ENCODE assay signal across 9 cellular contexts in genomic region chr17:31907342-31907975, GRCh38. TPM values are rescaled to one million over a fixed set of nuclear protein-coding genes. Genes with fewer than 3 reads are reported as not detected.
A peak's percentile ranks its signal among the peaks of the same experiment; 100 is the strongest.
DNase-seq lines count a peak whose midpoint lies in the region; ATAC-seq and TF ChIP-seq lines count a peak whose summit lies in the region.
"Had no signal": no experiment of that assay in that cellular context is flagged by ENCODE, and none has a peak within 500 bp of the region (broad histone marks: within the 10 kb centered on the region; RNA-seq: fewer than 3 reads in every experiment).

No MANE protein-coding gene starts in this region.

- peak in 1 of 7 experiments; percentile 34 for DNase-seq in CD8-positive, alpha-beta T cell
- DNase-seq in LNCaP clone FGC (ENCODE audit: low read depth) (peak; percentile 35), MCF 10A (ENCODE audit: unreplicated experiment) (peak; percentile 46), SHP77 treated with DMSO at 0.1 percent for 48 hours (lab: John Stamatoyannopoulos, UW) (no peak)
- DNase-seq in naive thymus-derived CD4-positive, alpha-beta T cell, result peak in 7 of 9 donors; percentile 2 to 48 (median 35)
- DNase-seq: posterior cingulate gyrus had no signal

- peaks cover 9% of the 10 kb centered on the region for H3K27me3 Mint-ChIP-seq in CD8-positive, alpha-beta T cell (ENCODE audit: low read depth)
- peaks cover 11% of the 10 kb centered on the region for H3K27me3 Mint-ChIP-seq in MCF 10A (ENCODE audit: insufficient read depth, unreplicated experiment)
- H3K27me3 Mint-ChIP-seq in naive thymus-derived CD4-positive, alpha-beta T cell, result peaks cover 0 to 14% (median 10%) of the 10 kb centered on the region in 5 donors

- H3K4me1 ChIP-seq in CD8-positive, alpha-beta T cell (ENCODE audit: insufficient read depth, low read length), result no peaks in the 10 kb centered on the region
- no peaks in the 10 kb centered on the region for H3K4me1 ChIP-seq in naive thymus-derived CD4-positive, alpha-beta T cell (ENCODE audit: control insufficient read depth in 2 of 2, insufficient read depth in 2 of 2, low read length in 2 of 2)

- no peaks in the 10 kb centered on the region for H3K27me3 ChIP-seq in CD8-positive, alpha-beta T cell (ENCODE audit: insufficient read depth, low read length)
- no peaks in the 10 kb centered on the region for H3K27me3 ChIP-seq in naive thymus-derived CD4-positive, alpha-beta T cell (ENCODE audit: control insufficient read depth in 2 of 2, insufficient read depth in 2 of 2, low read length in 2 of 2)

- no peak overlapping the region for H3K27ac Mint-ChIP-seq in CD8-positive, alpha-beta T cell
- no peak overlapping the region for H3K27ac Mint-ChIP-seq in MCF 10A (ENCODE audit: low read depth, unreplicated experiment)
- peak overlapping the region in 1 of 9 donors; percentile 5 for H3K27ac Mint-ChIP-seq in naive thymus-derived CD4-positive, alpha-beta T cell

- H3K36me3 ChIP-seq in CD8-positive, alpha-beta T cell (ENCODE audit: insufficient read depth, low read length), result no peaks in the 10 kb centered on the region
- no peaks in the 10 kb centered on the region for H3K36me3 ChIP-seq in naive thymus-derived CD4-positive, alpha-beta T cell (ENCODE audit: control insufficient read depth in 2 of 3, insufficient read depth in 3 of 3, low read length in 3 of 3)

- POLR2A ChIA-PET in CD8-positive, alpha-beta T cell (lab: Charles Lee), result no interaction called here
- POLR2A ChIA-PET in MCF 10A (lab: Yijun Ruan, JAX), result no interaction called here
- POLR2A ChIA-PET in naive thymus-derived CD4-positive, alpha-beta T cell (lab: Charles Lee), result interaction anchor here (0.6 kb wide), 1 partner anchor 591 kb away, joined by 3 read pairs; no protein-coding TSS in a partner anchor

- H3K27ac ChIP-seq in CD8-positive, alpha-beta T cell (ENCODE audit: low read depth, low read length), result no peak overlapping the region
- no peak overlapping the region for H3K27ac ChIP-seq in naive thymus-derived CD4-positive, alpha-beta T cell (ENCODE audit: low read depth, low read length)

- no peak overlapping the region for H3K4me3 Mint-ChIP-seq in CD8-positive, alpha-beta T cell
- no peak overlapping the region for H3K4me3 Mint-ChIP-seq in MCF 10A (ENCODE audit: unreplicated experiment)
- H3K4me3 Mint-ChIP-seq in naive thymus-derived CD4-positive, alpha-beta T cell, result peak overlapping the region in 3 of 10 donors; percentile 5 to 21 (median 9)

- no peak overlapping the region for H3K4me3 ChIP-seq in CD8-positive, alpha-beta T cell (ENCODE audit: low read depth, low read length)
- H3K4me3 ChIP-seq in LNCaP clone FGC (ENCODE audit: low read depth, low read length), result no peak overlapping the region
- H3K4me3 ChIP-seq in naive thymus-derived CD4-positive, alpha-beta T cell (ENCODE audit: low read length), result no peak overlapping the region

- no peak for TF ChIP-seq CTCF in CD8-positive, alpha-beta T cell (IDR thresholded peaks at IDR 0.05)
- TF ChIP-seq CTCF in LNCaP clone FGC (IDR thresholded peaks at IDR 0.05; ENCODE audit: control insufficient read depth, extremely low read depth, insufficient read depth) (no peak), MCF 10A (IDR thresholded peaks at IDR 0.05; ENCODE audit: unreplicated experiment) (no peak)

- H3K4me1 Mint-ChIP-seq in CD8-positive, alpha-beta T cell (ENCODE audit: low read depth), result peaks cover 11% of the 10 kb centered on the region
- no peaks in the 10 kb centered on the region for H3K4me1 Mint-ChIP-seq in MCF 10A (ENCODE audit: insufficient read depth, unreplicated experiment)
- H3K4me1 Mint-ChIP-seq in naive thymus-derived CD4-positive, alpha-beta T cell, result peaks cover 4 to 14% (median 8%) of the 10 kb centered on the region in 7 donors

- intact Hi-C loops in CD8-positive, alpha-beta T cell (cut with DNase I, micrococcal nuclease), result no loop called here
- intact Hi-C loops in MCF 10A (cut with micrococcal nuclease), result no loop called here
- intact Hi-C loops in naive thymus-derived CD4-positive, alpha-beta T cell (cut with micrococcal nuclease), result no loop called here

- H3K9me3 Mint-ChIP-seq in CD8-positive, alpha-beta T cell, result no peaks in the 10 kb centered on the region
- H3K9me3 Mint-ChIP-seq in MCF 10A (ENCODE audit: unreplicated experiment), result no peaks in the 10 kb centered on the region
- no peaks in the 10 kb centered on the region for H3K9me3 Mint-ChIP-seq in naive thymus-derived CD4-positive, alpha-beta T cell

- BruUV-seq in MCF 10A (replicated peaks; lab: Mats Ljungman, UMichigan), result no TSS peak

- CTCF ChIA-PET in CD8-positive, alpha-beta T cell (lab: Charles Lee), result no interaction called here
- CTCF ChIA-PET in MCF 10A (lab: Yijun Ruan, JAX), result interaction anchor here (0.9 to 1.2 kb wide), 3 partner anchors 8 to 413 kb away, joined by 3 to 10 read pairs (median 5); no protein-coding TSS in a partner anchor
- CTCF ChIA-PET in naive thymus-derived CD4-positive, alpha-beta T cell (lab: Charles Lee), result no interaction called here

- peak; percentile 78 for ATAC-seq in CD8-positive, alpha-beta T cell
- peak; percentile 82 for ATAC-seq in naive thymus-derived CD4-positive, alpha-beta T cell
- ATAC-seq in HG02973 (IDR thresholded peaks at IDR 0.05; ENCODE audit: unreplicated experiment), result no peak
- ATAC-seq in HG02798 (IDR thresholded peaks at IDR 0.05; ENCODE audit: poor library complexity, unreplicated experiment), result no peak
- ATAC-seq in HG03097 (IDR thresholded peaks at IDR 0.05; ENCODE audit: low FRiP score, unreplicated experiment), result no peak

- no peaks in the 10 kb centered on the region for H3K9me3 ChIP-seq in CD8-positive, alpha-beta T cell (ENCODE audit: low read length)
- no peaks in the 10 kb centered on the region for H3K9me3 ChIP-seq in naive thymus-derived CD4-positive, alpha-beta T cell (ENCODE audit: control insufficient read depth in 2 of 3, low read length in 3 of 3)

- no peaks in the 10 kb centered on the region for H3K36me3 Mint-ChIP-seq in CD8-positive, alpha-beta T cell
- no peaks in the 10 kb centered on the region for H3K36me3 Mint-ChIP-seq in MCF 10A (ENCODE audit: insufficient read depth, unreplicated experiment)
- H3K36me3 Mint-ChIP-seq in naive thymus-derived CD4-positive, alpha-beta T cell, result no peaks in the 10 kb centered on the region

RNA-seq across cellular contexts. Expression of gene UTP6, which starts 6.0 kb away (rescaled TPM):
- total RNA-seq in CD8-positive, alpha-beta T cell, result 10 to 100 TPM; 27.3 to 27.4 TPM
- total RNA-seq in MCF 10A (2022), result 81.8 and 97.5 TPM in 2 replicates
- total RNA-seq in naive thymus-derived CD4-positive, alpha-beta T cell, result 10 to 100 TPM; 43.2 to 82.0 (median 63.8) TPM
- polyA plus RNA-seq in naive thymus-derived CD4-positive, alpha-beta T cell, result 10 to 100 TPM; 23.9 to 31.3 TPM

RNA-seq across cellular contexts. Expression of gene SUZ12, which starts 29.3 kb away (rescaled TPM):
- 10 to 100 TPM; 31.4 to 31.9 TPM for total RNA-seq in CD8-positive, alpha-beta T cell
- 29.1 and 30.4 TPM in 2 replicates for total RNA-seq in MCF 10A (2022)
- total RNA-seq in naive thymus-derived CD4-positive, alpha-beta T cell, result 10 to 100 TPM; 26.0 to 55.5 (median 40.3) TPM
- 10 to 100 TPM; 19.1 to 19.3 TPM for polyA plus RNA-seq in naive thymus-derived CD4-positive, alpha-beta T cell

RNA-seq across cellular contexts. Expression of gene COPRS, which starts 48.4 kb away (rescaled TPM):
- 1 to 10 TPM; 2.4 to 2.6 TPM for total RNA-seq in CD8-positive, alpha-beta T cell
- total RNA-seq in MCF 10A (2022), result 41.2 and 46.8 TPM in 2 replicates
- total RNA-seq in naive thymus-derived CD4-positive, alpha-beta T cell, result 10 to 100 TPM in 1 of 5 experiments, 1 to 10 TPM in 4; 2.2 to 20.9 (median 4.2) TPM
- polyA plus RNA-seq in naive thymus-derived CD4-positive, alpha-beta T cell, result 10 to 100 TPM; 14.3 to 16.4 TPM

Comparison
In these comparisons a context has a peak if more than half of its experiments do, and no peak if none do; other contexts are left out.
1. ATAC-seq: peak in CD8-positive, alpha-beta T cell (single experiment) and naive thymus-derived CD4-positive, alpha-beta T cell (single experiment); none in HG02973 (single experiment), HG02798 (single experiment) and HG03097 (single experiment).